Comparison of ENCODE assay signal across 20 cellular contexts in the genomic region with DNA sequence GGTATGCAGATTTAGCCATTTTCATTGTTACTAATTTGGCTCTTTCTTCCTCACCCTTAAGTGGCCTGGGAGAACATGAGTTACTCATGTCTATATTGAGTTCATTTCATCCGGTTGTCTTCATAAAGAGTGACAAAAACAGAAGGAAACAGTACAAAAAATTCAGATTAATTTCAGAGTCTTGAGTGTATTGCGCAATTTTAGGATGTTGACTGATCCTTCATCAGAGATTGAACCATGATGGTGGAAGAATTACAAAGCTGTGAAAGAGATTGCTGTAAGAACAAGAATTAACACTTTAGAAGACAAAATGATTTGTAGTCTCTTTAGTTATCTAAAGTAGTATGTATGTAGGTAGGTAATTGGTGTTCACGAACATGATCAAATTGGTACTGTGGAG.
"Had no signal": no experiment of that assay in that cellular context is flagged by ENCODE, and none has a peak within 500 bp of the region (broad histone marks: within the 10 kb centered on the region; RNA-seq: fewer than 3 reads in every experiment).

No MANE protein-coding gene starts in this region.

- DNase-seq: activated CD4-positive, alpha-beta T cell treated with anti-CD3 and anti-CD28 coated beads, Interleukin-2, amount 10 ng/mL, durations not matched to agents 7 days and 5 days; activated CD4-positive, CD25-positive, alpha-beta regulatory T cell treated with anti-CD3 and anti-CD28 coated beads, Interleukin-2, amount 50 U/mL, for 72 hours; activated CD8-positive, alpha-beta memory T cell treated with anti-CD3 and anti-CD28 coated beads, Interleukin-2, amount 10 ng/mL, durations not matched to agents 7 days and 5 days; activated CD8-positive, alpha-beta T cell treated with anti-CD3 and anti-CD28 coated beads for 36 hours; activated effector memory CD4-positive, alpha-beta T cell treated with anti-CD3 and anti-CD28 coated beads, Interleukin-2, amount 50 U/mL, for 16 hours; activated naive CD4-positive, alpha-beta T cell treated with anti-CD3 and anti-CD28 coated beads, Interleukin-2, amount 10 ng/mL, durations not matched to agents 7 days and 5 days; activated T-cell treated with anti-CD3 and anti-CD28 coated beads for 4 hours; effector CD4-positive, alpha-beta T cell; glutamatergic neuron; kidney glomerular epithelial cell; left lung; naive thymus-derived CD4-positive, alpha-beta T cell; stimulated activated CD4-positive, alpha-beta T cell treated with anti-CD3 and anti-CD28 coated beads, Interleukin-4, amount 100 ng/mL, for 24 hours; stimulated activated naive CD8-positive, alpha-beta T cell treated with anti-CD3 and anti-CD28 coated beads, Interleukin-15, Interleukin-2, amounts not matched to agents 100 U/mL and 50 U/mL, for 24 hours; upper lobe of left lung; WERI-Rb-1 had no signal

- H3K4me1 ChIP-seq: foreskin keratinocyte, left lung, neural progenitor cell, upper lobe of left lung had no signal

- H3K27me3 ChIP-seq: foreskin keratinocyte, hepatocyte, neural progenitor cell, upper lobe of left lung had no signal

- H2AFZ ChIP-seq: hepatocyte, neural progenitor cell had no signal

- H3K27ac ChIP-seq: foreskin keratinocyte, hepatocyte, left lung, neural progenitor cell, upper lobe of left lung, WERI-Rb-1 had no signal

- H3K9me3 ChIP-seq: left lung, upper lobe of left lung had no signal

- H3K4me3 ChIP-seq: hepatocyte, left lung, lung, neural progenitor cell, upper lobe of left lung had no signal

- H3K36me3 ChIP-seq: left lung, neural progenitor cell, upper lobe of left lung, WERI-Rb-1 had no signal

- ATAC-seq: activated CD8-positive, alpha-beta memory T cell treated with anti-CD3 and anti-CD28 coated beads, Interleukin-2, amount 10 ng/mL, durations not matched to agents 7 days and 5 days; activated CD8-positive, alpha-beta T cell treated with anti-CD3 and anti-CD28 coated beads for 36 hours; left lung; naive thymus-derived CD4-positive, alpha-beta T cell; stimulated activated naive CD8-positive, alpha-beta T cell treated with anti-CD3 and anti-CD28 coated beads, Interleukin-15, Interleukin-2, amounts not matched to agents 100 U/mL and 50 U/mL, for 24 hours had no signal
